Comparison of ENCODE assay signal across 17 cellular contexts in the genomic region with DNA sequence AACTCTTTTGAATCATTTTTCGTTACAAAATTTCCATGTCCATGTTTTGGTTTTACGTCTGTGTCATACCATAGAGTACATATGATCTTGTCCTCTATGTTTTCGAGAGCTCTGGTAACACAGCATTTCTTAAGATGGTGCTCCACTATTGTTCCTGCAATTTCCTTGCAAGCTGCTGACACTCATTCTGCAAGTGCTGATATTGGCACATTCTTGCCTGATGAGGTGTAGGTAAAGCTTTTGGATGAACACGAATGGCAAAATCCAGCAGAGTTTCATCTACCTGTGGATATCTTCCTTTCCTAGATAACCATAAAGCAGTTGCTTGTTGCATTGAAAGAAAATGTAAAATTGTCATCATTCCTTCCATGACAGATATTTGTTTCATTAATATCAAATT. TPM values are rescaled to one million over a fixed set of nuclear protein-coding genes. Genes with fewer than 3 reads are reported as not detected.
DNase-seq lines count a peak whose midpoint lies in the region; ATAC-seq, FAIRE-seq and TF ChIP-seq lines count a peak whose summit lies in the region.
"Had no signal": no experiment of that assay in that cellular context is flagged by ENCODE, and none has a peak within 500 bp of the region (broad histone marks: within the 10 kb centered on the region; RNA-seq: fewer than 3 reads in every experiment).

No MANE protein-coding gene starts in this region.

- H2BK15ac ChIP-seq in IMR-90 (ENCODE audit: low read depth, low read length) (no peak overlapping the region), H1 (ENCODE audit: low read length) (no peak overlapping the region)

- no peaks in the 10 kb centered on the region for H3K9me3 ChIP-seq in IMR-90 (ENCODE audit: control insufficient read depth, insufficient read depth, low read length)
- no peaks in the 10 kb centered on the region for H3K9me3 ChIP-seq in H1 (ENCODE audit: insufficient read depth in 2 of 2, low read depth in 1 of 2, low read length in 1 of 2)
- H3K9me3 ChIP-seq in keratinocyte (ENCODE audit: control insufficient read depth, low read depth, low read length) = no peaks in the 10 kb centered on the region
- H3K9me3 ChIP-seq: A549, BE2C, Caco-2 had no signal

- H3K27me3 Mint-ChIP-seq in glutamatergic neuron (ENCODE audit: unreplicated experiment) = no peaks in the 10 kb centered on the region

- H3K27me3 ChIP-seq in IMR-90 (ENCODE audit: control insufficient read depth, insufficient read depth, low read length) = no peaks in the 10 kb centered on the region
- no peaks in the 10 kb centered on the region for H3K27me3 ChIP-seq in H1 (replicated peaks in 1 of 4; ENCODE audit: control insufficient read depth in 3 of 4, extremely low read depth in 1 of 4, insufficient read depth in 3 of 4, low read length in 3 of 4)
- no peaks in the 10 kb centered on the region for H3K27me3 ChIP-seq in keratinocyte (ENCODE audit: control insufficient read depth, extremely low read depth, insufficient read depth, low read length)
- H3K27me3 ChIP-seq: BE2C had no signal

- no peak for TF ChIP-seq EP300 in H1 (IDR thresholded peaks at IDR 0.05; ENCODE audit: borderline replicate concordance in 1 of 2, low read depth in 2 of 2, low read length in 2 of 2)

- H2AK9ac ChIP-seq in IMR-90 (replicated peaks; ENCODE audit: low read depth, low read length, poor library complexity) = no peak overlapping the region

- H3K79me2 ChIP-seq in H1 (ENCODE audit: control insufficient read depth in 1 of 2, insufficient read depth in 2 of 2, low read length in 2 of 2) (no peaks in the 10 kb centered on the region), keratinocyte (ENCODE audit: control insufficient read depth, insufficient read depth, low read length) (no peaks in the 10 kb centered on the region)

- H3K4me1 ChIP-seq in IMR-90 (ENCODE audit: control insufficient read depth, insufficient read depth, low read length) (no peaks in the 10 kb centered on the region), H1 (replicated peaks in 1 of 4; ENCODE audit: control insufficient read depth in 3 of 4, insufficient read depth in 4 of 4, low read length in 3 of 4) (peaks cover 0 to 13% (median 0%) of the 10 kb centered on the region in 4 experiments; a peak in 2 of 7 replicates), keratinocyte (ENCODE audit: control insufficient read depth, extremely low read depth, insufficient read depth, low read length) (no peaks in the 10 kb centered on the region)
- H3K4me1 ChIP-seq: BE2C, Caco-2 had no signal

- WGBS in IMR-90 (ENCODE audit: extremely low coverage in 2 of 2, insufficient read length in 1 of 2), 2 experiments = no CpG with 5 or more reads among the region's 4 CpGs
- WGBS in H1 (ENCODE audit: extremely low coverage in 1 of 2, insufficient coverage in 1 of 2, insufficient read length in 1 of 2, insufficient replicate concordance in 2 of 2, low coverage in 1 of 2, low lambda C conversion rate in 2 of 2, missing lambda C conversion rate in 1 of 2), 2 experiments = 75% methylated on average over 4 of the region's 4 CpGs; no CpG with 5 or more reads in 1 of the 2 experiments

- no peaks in the 10 kb centered on the region for H3K36me3 Mint-ChIP-seq in glutamatergic neuron (ENCODE audit: unreplicated experiment)
- H3K36me3 Mint-ChIP-seq: CD8-positive, alpha-beta memory T cell had no signal

- H3K4me3 ChIP-seq in IMR-90 (ENCODE audit: insufficient read depth, low read depth, low read length) (no peak overlapping the region), H1 (ENCODE audit: extremely low read depth in 1 of 4, insufficient read depth in 2 of 4, low read depth in 3 of 4, low read length in 4 of 4) (no peak overlapping the region), keratinocyte (ENCODE audit: control insufficient read depth in 2 of 3, extremely low read depth in 1 of 3, insufficient read depth in 2 of 3, low read depth in 1 of 3, low read length in 3 of 3) (no peak overlapping the region)
- H3K4me3 ChIP-seq: A549 had no signal

- DNase-seq in IMR-90 (no peak), H1 (ENCODE audit: low read depth in 1 of 2, low spot score in 2 of 2) (no peak), keratinocyte (ENCODE audit: low read depth, low spot score) (no peak), GM10266 (ENCODE audit: extremely low spot score) (no peak), NCI-H2107 (lab: John Stamatoyannopoulos, UW) (no peak), glutamatergic neuron (no peak)
- DNase-seq: BE2C; Caco-2; CD8-positive, alpha-beta memory T cell; DMS53; GF-D8 had no signal

- no TSS peak for BruUV-seq in IMR-90 (replicated peaks; lab: Mats Ljungman, UMichigan)

- no peak overlapping the region for H3K27ac Mint-ChIP-seq in glutamatergic neuron (ENCODE audit: unreplicated experiment)
- H3K27ac Mint-ChIP-seq: CD8-positive, alpha-beta memory T cell had no signal

- H3K14ac ChIP-seq in IMR-90 (replicated peaks; ENCODE audit: low read depth, low read length) (no peak overlapping the region), H1 (ENCODE audit: insufficient read length) (no peak overlapping the region)

- H2BK20ac ChIP-seq in IMR-90 (ENCODE audit: low read depth, low read length) (no peak overlapping the region), H1 (ENCODE audit: low read length) (peak overlapping the region; percentile 93)

- H2BK12ac ChIP-seq in H1 (ENCODE audit: low read depth, low read length) = no peak overlapping the region

- POLR2A ChIA-PET in IMR-90 (lab: Charles Lee; ENCODE audit: unreplicated experiment) (no interaction called here), H1 (lab: Charles Lee; ENCODE audit: partially characterized antibody) (no interaction called here)

- no peaks in the 10 kb centered on the region for H3K4me1 Mint-ChIP-seq in glutamatergic neuron (ENCODE audit: low read depth, unreplicated experiment)
- H3K4me1 Mint-ChIP-seq: CD8-positive, alpha-beta memory T cell had no signal

- ATAC-seq in IMR-90 (ENCODE audit: low read depth) (no peak), HG02840 (IDR thresholded peaks at IDR 0.05; ENCODE audit: low FRiP score, unreplicated experiment) (no peak)
- ATAC-seq: A549 had no signal

- intact Hi-C loops in IMR-90 (cut with micrococcal nuclease) = no loop called here

- H3K79me1 ChIP-seq in IMR-90 (ENCODE audit: low read depth in 1 of 2, low read length in 2 of 2) (no peaks in the 10 kb centered on the region), H1 (ENCODE audit: low read depth, low read length) (no peaks in the 10 kb centered on the region)

- 0 out of 2 replicates have a peak overlapping the region, but pooled peaks have one; percentile 35 for H2AK5ac ChIP-seq in IMR-90 (ENCODE audit: low read depth, low read length)
- no peak overlapping the region for H2AK5ac ChIP-seq in H1 (ENCODE audit: low read depth, low read length)

- no peak overlapping the region for H4K8ac ChIP-seq in IMR-90 (ENCODE audit: low read depth in 2 of 2, low read length in 2 of 2)
- no peak overlapping the region for H4K8ac ChIP-seq in H1 (ENCODE audit: extremely low read depth, insufficient read depth, low read length)

- TF ChIP-seq RAD21 in IMR-90 (IDR thresholded peaks at IDR 0.05; ENCODE audit: low read length) (no peak), H1 (IDR thresholded peaks at IDR 0.05 in 1 of 2, conservative IDR thresholded peaks at IDR 0.05 in 1 of 2; ENCODE audit: low read depth in 2 of 2, low read length in 2 of 2) (no peak)

- TF ChIP-seq CTCF in IMR-90 (conservative IDR thresholded peaks at IDR 0.05; ENCODE audit: low read depth, low read length) (no peak), H1 (IDR thresholded peaks at IDR 0.05; ENCODE audit: control extremely low read depth in 1 of 3, insufficient read depth in 1 of 3, low read depth in 1 of 3, low read length in 3 of 3) (no peak), keratinocyte (optimal IDR thresholded peaks at IDR 0.05 in 1 of 3, IDR thresholded peaks at IDR 0.05 in 1 of 3, conservative IDR thresholded peaks at IDR 0.05 in 1 of 3; ENCODE audit: extremely low read depth in 1 of 3, insufficient read depth in 2 of 3, low read length in 3 of 3) (no peak), GM10266 (IDR thresholded peaks at IDR 0.05; ENCODE audit: control insufficient read depth, insufficient read depth, low read depth, missing control alignments) (no peak), glutamatergic neuron (IDR thresholded peaks at IDR 0.05; ENCODE audit: partially characterized antibody, unreplicated experiment) (no peak)

- no peak overlapping the region for H3K56ac ChIP-seq in IMR-90 (ENCODE audit: extremely low read depth, insufficient read depth, low read length)
- H3K56ac ChIP-seq in H1 (replicated peaks; ENCODE audit: insufficient read length, low read depth, low read length) = no peak overlapping the region

- dilution Hi-C loops in IMR-90 (cut with HindIII; ENCODE audit: low sequenced_read_pairs, unreplicated experiment) = no loop called here
- dilution Hi-C loops in keratinocyte (cut with MboI; ENCODE audit: extremely low pct_ligation_motif_present, low sequenced_read_pairs) = no loop called here

- H2AFZ ChIP-seq in IMR-90 (replicated peaks; ENCODE audit: low read length, poor library complexity) = no peak overlapping the region
- H2AFZ ChIP-seq in H1 (ENCODE audit: low read length) = no peak overlapping the region
- no peak overlapping the region for H2AFZ ChIP-seq in keratinocyte (ENCODE audit: control insufficient read depth, low read length)

- no peak overlapping the region for H3K4me3 Mint-ChIP-seq in glutamatergic neuron (ENCODE audit: unreplicated experiment)
- H3K4me3 Mint-ChIP-seq: CD8-positive, alpha-beta memory T cell had no signal

- H2BK5ac ChIP-seq in IMR-90 (ENCODE audit: low read depth, low read length, poor library complexity, severe bottlenecking) = no peak overlapping the region
- no peak overlapping the region for H2BK5ac ChIP-seq in H1 (ENCODE audit: low read depth, low read length)

- H3K23me2 ChIP-seq in H1 (ENCODE audit: low read depth, low read length) = no peaks in the 10 kb centered on the region

- H3K9me1 ChIP-seq in IMR-90 (ENCODE audit: insufficient read depth, low read length) (no peaks in the 10 kb centered on the region), keratinocyte (ENCODE audit: control insufficient read depth, extremely low read depth, insufficient read depth, low read length) (no peaks in the 10 kb centered on the region)

- H3K18ac ChIP-seq in IMR-90 (ENCODE audit: low read depth, low read length) (no peak overlapping the region), H1 (ENCODE audit: extremely low read depth, low read length) (no peak overlapping the region)

- no peak overlapping the region for H3K23ac ChIP-seq in IMR-90 (ENCODE audit: low read depth, low read length)
- no peak overlapping the region for H3K23ac ChIP-seq in H1 (ENCODE audit: insufficient read length)

- H3K9me3 Mint-ChIP-seq in glutamatergic neuron (ENCODE audit: unreplicated experiment) = peaks cover 2% of the 10 kb centered on the region
- H3K9me3 Mint-ChIP-seq: CD8-positive, alpha-beta memory T cell had no signal

- H3K4me2 ChIP-seq in IMR-90 (ENCODE audit: low read depth, low read length) (no peak overlapping the region), H1 (ENCODE audit: insufficient read depth in 1 of 2, low read depth in 2 of 2, low read length in 2 of 2) (no peak overlapping the region), keratinocyte (ENCODE audit: control insufficient read depth, extremely low read depth, insufficient read depth, low read depth, low read length) (no peak overlapping the region)
- H3K4me2 ChIP-seq: A549, KMS-11 had no signal

- no peaks in the 10 kb centered on the region for H3K36me3 ChIP-seq in IMR-90 (ENCODE audit: control insufficient read depth, insufficient read depth, low read length)
- no peaks in the 10 kb centered on the region for H3K36me3 ChIP-seq in H1 (ENCODE audit: control insufficient read depth in 2 of 4, insufficient read depth in 4 of 4, low read length in 3 of 4)
- no peaks in the 10 kb centered on the region for H3K36me3 ChIP-seq in keratinocyte (ENCODE audit: control insufficient read depth in 2 of 2, extremely low read depth in 1 of 2, insufficient read depth in 2 of 2, low read length in 2 of 2)
- H3K36me3 ChIP-seq: BE2C had no signal

- H3K4ac ChIP-seq in IMR-90 (ENCODE audit: low read depth, low read length) = no peak overlapping the region
- no peak overlapping the region for H3K4ac ChIP-seq in H1 (replicated peaks; ENCODE audit: insufficient read length, low read depth, low read length)

- H3K9ac ChIP-seq in IMR-90 (ENCODE audit: low read depth, low read length) (no peak overlapping the region), H1 (replicated peaks in 1 of 4; ENCODE audit: extremely low read depth in 1 of 4, low read depth in 3 of 4, low read length in 3 of 4) (no peak overlapping the region), keratinocyte (ENCODE audit: control insufficient read depth, extremely low read depth, insufficient read depth, low read length) (no peak overlapping the region)
- H3K9ac ChIP-seq: KMS-11 had no signal

- no peak for TF ChIP-seq POLR2A in IMR-90 (IDR thresholded peaks at IDR 0.05; ENCODE audit: low read depth, low read length)
- TF ChIP-seq POLR2A in H1 (IDR thresholded peaks at IDR 0.05; ENCODE audit: control extremely low read depth in 1 of 2, low read depth in 2 of 2, low read length in 2 of 2) = no peak

- no peak for FAIRE-seq in H1 (lab: Jason Lieb, UNC)
- peak; percentile 29 for FAIRE-seq in keratinocyte (lab: Jason Lieb, UNC)
- FAIRE-seq: A549, H54 had no signal

- H3K27ac ChIP-seq in IMR-90 (ENCODE audit: insufficient read depth, low read length) (no peak overlapping the region), H1 (ENCODE audit: low read depth, low read length) (no peak overlapping the region), keratinocyte (ENCODE audit: control insufficient read depth, insufficient read depth, low read length) (no peak overlapping the region)
- H3K27ac ChIP-seq: A549, C4-2B, KMS-11 had no signal

- H4K91ac ChIP-seq in IMR-90 (ENCODE audit: insufficient read depth, low read depth, low read length) (no peak overlapping the region), H1 (replicated peaks; ENCODE audit: insufficient read length, low read length) (no peak overlapping the region)

- H4K5ac ChIP-seq in IMR-90 (ENCODE audit: low read depth, low read length) = no peak overlapping the region
- H4K5ac ChIP-seq in H1 (ENCODE audit: insufficient read length, low read depth, low read length) = no peak overlapping the region

- in situ Hi-C loops in IMR-90 (cut with MboI; ENCODE audit: low sequenced_read_pairs) = no loop called here

- H2BK120ac ChIP-seq in IMR-90 (ENCODE audit: low read depth, low read length) (no peak overlapping the region), H1 (replicated peaks; ENCODE audit: low read depth, low read length) (peak overlapping the region; percentile 72)

- CTCF ChIA-PET in IMR-90 (lab: Yijun Ruan, JAX) (no interaction called here), H1 (lab: Charles Lee; ENCODE audit: partially characterized antibody) (interaction anchor here (1.1 to 1.7 kb wide), 5 partner anchors 9 to 359 kb away, joined by 3 to 9 read pairs (median 3); no protein-coding TSS in a partner anchor)

- H4K20me1 ChIP-seq in IMR-90 (ENCODE audit: insufficient read depth, low read length) (no peaks in the 10 kb centered on the region), H1 (replicated peaks in 1 of 2; ENCODE audit: control insufficient read depth in 1 of 2, insufficient read depth in 2 of 2, low read length in 2 of 2) (no peaks in the 10 kb centered on the region), keratinocyte (ENCODE audit: control insufficient read depth, extremely low read depth, insufficient read depth, low read length) (no peaks in the 10 kb centered on the region)

RNA-seq across cellular contexts. Expression of a gene that starts 41.3 kb away (rescaled TPM):
- total RNA-seq in IMR-90 (2012; rRNA removed) (under 0.01 TPM in 2 replicates), glutamatergic neuron (ENCODE audit: unreplicated experiment) (not detected)
- polyA plus RNA-seq in IMR-90 (2012; rRNA removed) (0.34 and 0.62 TPM in 2 replicates), H1 (2011; rRNA removed) (0.48 and 0.53 TPM in 2 replicates), keratinocyte (not detected in 3 replicates)
- 0.08 and 0.15 TPM in 2 replicates for polyA plus RNA-seq in IMR-90 (2012; cell fraction: cytosol; rRNA removed)
- polyA plus RNA-seq in IMR-90 (2012; cell fraction: nucleus; rRNA removed; ENCODE audit: low replicate concordance) = 1.7 and 1.8 TPM in 2 replicates
- total RNA-seq in H1 (2021; fragmentation: NEBNext Ultra II Directional; extraction: Animal tissue kit (Norgen Biotek cat#: 25700)) = 1.1 TPM in 1 of 2 replicates, not detected in the other
- polyA plus RNA-seq in H1 (2011; cell fraction: cytosol; rRNA removed) = 0.89 TPM
- 2.1 TPM for polyA plus RNA-seq in H1 (2011; cell fraction: nucleus; rRNA removed)
- 0.94 to 1.8 TPM (median 1.3 TPM) in 4 replicates for polyA plus RNA-seq in H1 (2012, experiment 1 of 2)
- not detected for polyA plus RNA-seq in H1 (2012, experiment 2 of 2)
- 1.6 TPM for polyA plus RNA-seq in H1 (2013, experiment 1 of 2)
- polyA plus RNA-seq in H1 (2013, experiment 2 of 2) = 1.1 TPM
- 0.17 and 0.41 TPM in 2 replicates for polyA minus RNA-seq in H1 (2011; rRNA and poly(A)+ RNA removed)
- not detected for polyA minus RNA-seq in H1 (2011; cell fraction: cytosol; rRNA and poly(A)+ RNA removed)
- polyA minus RNA-seq in H1 (2011; cell fraction: nucleus; rRNA and poly(A)+ RNA removed) = 0.60 TPM
- not detected for polyA plus RNA-seq in keratinocyte (2011; ENCODE audit: low read depth)
- polyA plus RNA-seq in keratinocyte (2011; cell fraction: cytosol; rRNA removed) = not detected in 2 replicates
- not detected in 2 replicates for polyA plus RNA-seq in keratinocyte (2011; cell fraction: nucleus; rRNA removed)
- not detected in 2 replicates for polyA plus RNA-seq in keratinocyte (2012; ENCODE audit: low replicate concordance)
- polyA minus RNA-seq in keratinocyte = not detected in 3 replicates
- not detected for polyA minus RNA-seq in keratinocyte (2011; cell fraction: cytosol; rRNA and poly(A)+ RNA removed)
- polyA minus RNA-seq in keratinocyte (2011; cell fraction: nucleus; rRNA and poly(A)+ RNA removed) = not detected in 2 replicates
- total RNA-seq: Caco-2; CD8-positive, alpha-beta memory T cell; HT-29 had no signal
- polyA plus RNA-seq: A549; CD8-positive, alpha-beta memory T cell had no signal
